Comparison of ENCODE assay signal across 1 cellular context in genomic region chr2:177551989-177552413, GRCh38.
TF ChIP-seq lines count a peak whose summit lies in the region.

No MANE protein-coding gene starts in this region.

TF ChIP-seq in HCT116, 20 proteins besides CTCF, POLR2A, EP300 and RAD21 (continued from another document):
- TF ChIP-seq, protein P1, sequence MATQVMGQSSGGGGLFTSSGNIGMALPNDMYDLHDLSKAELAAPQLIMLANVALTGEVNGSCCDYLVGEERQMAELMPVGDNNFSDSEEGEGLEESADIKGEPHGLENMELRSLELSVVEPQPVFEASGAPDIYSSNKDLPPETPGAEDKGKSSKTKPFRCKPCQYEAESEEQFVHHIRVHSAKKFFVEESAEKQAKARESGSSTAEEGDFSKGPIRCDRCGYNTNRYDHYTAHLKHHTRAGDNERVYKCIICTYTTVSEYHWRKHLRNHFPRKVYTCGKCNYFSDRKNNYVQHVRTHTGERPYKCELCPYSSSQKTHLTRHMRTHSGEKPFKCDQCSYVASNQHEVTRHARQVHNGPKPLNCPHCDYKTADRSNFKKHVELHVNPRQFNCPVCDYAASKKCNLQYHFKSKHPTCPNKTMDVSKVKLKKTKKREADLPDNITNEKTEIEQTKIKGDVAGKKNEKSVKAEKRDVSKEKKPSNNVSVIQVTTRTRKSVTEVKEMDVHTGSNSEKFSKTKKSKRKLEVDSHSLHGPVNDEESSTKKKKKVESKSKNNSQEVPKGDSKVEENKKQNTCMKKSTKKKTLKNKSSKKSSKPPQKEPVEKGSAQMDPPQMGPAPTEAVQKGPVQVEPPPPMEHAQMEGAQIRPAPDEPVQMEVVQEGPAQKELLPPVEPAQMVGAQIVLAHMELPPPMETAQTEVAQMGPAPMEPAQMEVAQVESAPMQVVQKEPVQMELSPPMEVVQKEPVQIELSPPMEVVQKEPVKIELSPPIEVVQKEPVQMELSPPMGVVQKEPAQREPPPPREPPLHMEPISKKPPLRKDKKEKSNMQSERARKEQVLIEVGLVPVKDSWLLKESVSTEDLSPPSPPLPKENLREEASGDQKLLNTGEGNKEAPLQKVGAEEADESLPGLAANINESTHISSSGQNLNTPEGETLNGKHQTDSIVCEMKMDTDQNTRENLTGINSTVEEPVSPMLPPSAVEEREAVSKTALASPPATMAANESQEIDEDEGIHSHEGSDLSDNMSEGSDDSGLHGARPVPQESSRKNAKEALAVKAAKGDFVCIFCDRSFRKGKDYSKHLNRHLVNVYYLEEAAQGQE (IDR thresholded peaks at IDR 0.05; ENCODE audit: low read depth): no peak
